15 cellular contexts compared by ENCODE assay signal in genomic region chr11:32571039-32571438, GRCh38. TPM values are rescaled to one million over a fixed set of nuclear protein-coding genes. Genes with fewer than 3 reads are reported as not detected.
DNase-seq lines count a peak whose midpoint lies in the region; ATAC-seq and TF ChIP-seq lines count a peak whose summit lies in the region.
"Had no signal": no experiment of that assay in that cellular context is flagged by ENCODE, and none has a peak within 500 bp of the region (broad histone marks: within the 10 kb centered on the region; RNA-seq: fewer than 3 reads in every experiment).

No MANE protein-coding gene starts in this region.

- H3K9me3 ChIP-seq in HEK293 (ENCODE audit: control insufficient read depth, insufficient read depth, low read depth, low read length): no peaks in the 10 kb centered on the region
- no peaks in the 10 kb centered on the region for H3K9me3 ChIP-seq in spleen
- H3K9me3 ChIP-seq in breast epithelium: no peaks in the 10 kb centered on the region
- H3K9me3 ChIP-seq: Caco-2 had no signal

- H3K4ac ChIP-seq in mesendoderm (ENCODE audit: low read depth, low read length): no peak overlapping the region

- no peak overlapping the region for H2BK15ac ChIP-seq in mesendoderm (replicated peaks; ENCODE audit: low read depth)

- H3K4me2 ChIP-seq in mesendoderm (ENCODE audit: low read length): no peak overlapping the region

- H3K4me3 ChIP-seq in HEK293 (ENCODE audit: low read depth, low read length) (no peak overlapping the region), choroid plexus epithelial cell (ENCODE audit: low read depth, low read length) (no peak overlapping the region), mesendoderm (ENCODE audit: low read length) (no peak overlapping the region), spleen (no peak overlapping the region), breast epithelium (no peak overlapping the region)

- H3K27ac ChIP-seq in HEK293 (ENCODE audit: extremely low read depth, low read depth, low read length) (no peak overlapping the region), mesendoderm (ENCODE audit: low read depth, low read length) (no peak overlapping the region), spleen (peak overlapping the region in 5 of 8 donors; percentile 9 to 38 (median 21)), breast epithelium (no peak overlapping the region)

- H4K8ac ChIP-seq in mesendoderm (ENCODE audit: low read depth, low read length): no peak overlapping the region

- H2BK5ac ChIP-seq in mesendoderm (ENCODE audit: low read length): no peak overlapping the region

- ATAC-seq in GM21526 (IDR thresholded peaks at IDR 0.05; ENCODE audit: low FRiP score, unreplicated experiment) (no peak), GM18498 (IDR thresholded peaks at IDR 0.05; ENCODE audit: unreplicated experiment) (no peak)
- ATAC-seq: SK-N-SH treated with all-trans-retinoic acid at 6 μM for 48 hours had no signal

- TF ChIP-seq POLR2A in spleen (IDR thresholded peaks at IDR 0.05) (no peak), breast epithelium (IDR thresholded peaks at IDR 0.05) (no peak)

- H4K5ac ChIP-seq in mesendoderm (ENCODE audit: low read length): no peak overlapping the region

- CTCF ChIA-PET in HEK293 (lab: Yijun Ruan, JAX): interaction anchor here (0.6 kb wide), 1 partner anchor 123 kb away, joined by 3 read pairs; no protein-coding TSS in a partner anchor

- H3K56ac ChIP-seq in mesendoderm (ENCODE audit: low read length): peak overlapping the region; percentile 52

- no peaks in the 10 kb centered on the region; the same call in 1 of the 2 replicates for H3K4me1 ChIP-seq in HEK293 (ENCODE audit: control insufficient read depth, insufficient read depth, low read length)
- peaks cover 6% of the 10 kb centered on the region for H3K4me1 ChIP-seq in mesendoderm (ENCODE audit: control insufficient read depth, low read depth, low read length)
- peaks cover 0 to 5% (median 2%) of the 10 kb centered on the region in 6 donors for H3K4me1 ChIP-seq in spleen
- no peaks in the 10 kb centered on the region for H3K4me1 ChIP-seq in breast epithelium

- no peaks in the 10 kb centered on the region for H3K79me1 ChIP-seq in mesendoderm (ENCODE audit: low read length)

- H3K27me3 ChIP-seq in mesendoderm (ENCODE audit: insufficient read depth, low read length, poor library complexity) (no peaks in the 10 kb centered on the region), spleen (replicated peaks in 1 of 7) (peaks cover 0 to 5% (median 0%) of the 10 kb centered on the region in 7 donors), breast epithelium (peaks cover 0 to 7% of the 10 kb centered on the region in 2 donors)

- WGBS in mesendoderm (ENCODE audit: extremely low coverage, insufficient coverage, low lambda C conversion rate): no CpG with 5 or more reads among the region's 10 CpGs
- WGBS in spleen, 5 donors: 63 to 72% (median 68%) methylated on average over 10 of the region's 10 CpGs

- POLR2A ChIA-PET in HEK293 (lab: Yijun Ruan, JAX): no interaction called here

- no peak overlapping the region for H2AK5ac ChIP-seq in mesendoderm (ENCODE audit: low read length)

- TF ChIP-seq CTCF in HEK293 (tag by site-specific recombination; IDR thresholded peaks at IDR 0.05): no peak
- peak; percentile 7 for TF ChIP-seq CTCF in choroid plexus epithelial cell (conservative IDR thresholded peaks at IDR 0.05; ENCODE audit: low read depth, low read length)
- no peak for TF ChIP-seq CTCF in spleen (IDR thresholded peaks at IDR 0.05 in 8 of 11, conservative IDR thresholded peaks at IDR 0.05 in 3 of 11)
- TF ChIP-seq CTCF in breast epithelium (IDR thresholded peaks at IDR 0.05): no peak

- peak; percentile 11 for DNase-seq in choroid plexus epithelial cell (ENCODE audit: low read depth)
- DNase-seq in mesendoderm: peak; percentile 76
- DNase-seq in spleen: no peak
- no peak for DNase-seq in breast epithelium (ENCODE audit: low spot score in 2 of 2)
- DNase-seq: Caco-2; CD4-positive, CD25-positive, alpha-beta regulatory T cell; NCI-H1105 treated with DMSO at 0.1 percent for 48 hours; NCI-H187; NCI-H345; NCI-H526 treated with DMSO at 0.1 percent for 48 hours; SHP77 had no signal

- no peaks in the 10 kb centered on the region for H3K79me2 ChIP-seq in mesendoderm (ENCODE audit: control insufficient read depth, insufficient read depth, low read length)

- H3K18ac ChIP-seq in mesendoderm (ENCODE audit: low read length): no peak overlapping the region

- no peak overlapping the region for H2BK120ac ChIP-seq in mesendoderm (ENCODE audit: low read depth, low read length)

- no peak overlapping the region for H3K9ac ChIP-seq in mesendoderm (ENCODE audit: low read length)

- H3K23ac ChIP-seq in mesendoderm (ENCODE audit: low read length): no peak overlapping the region

- intact Hi-C loops in spleen (cut with DNase I; ENCODE audit: low total_unique reads) (no loop called here), breast epithelium (cut with DNase I; ENCODE audit: low total_unique reads) (no loop called here)

- no peaks in the 10 kb centered on the region for H3K36me3 ChIP-seq in HEK293 (ENCODE audit: control insufficient read depth in 2 of 2, insufficient read depth in 1 of 2, low read length in 2 of 2)
- no peaks in the 10 kb centered on the region for H3K36me3 ChIP-seq in mesendoderm (ENCODE audit: control insufficient read depth, insufficient read depth, low read length)
- H3K36me3 ChIP-seq in spleen: no peaks in the 10 kb centered on the region
- no peaks in the 10 kb centered on the region for H3K36me3 ChIP-seq in breast epithelium

TF ChIP-seq in HEK293, 187 proteins besides CTCF, POLR2A, EP300 and RAD21:
- TF ChIP-seq EGR2 (tag by site-specific recombination; IDR thresholded peaks at IDR 0.05; ENCODE audit: low read depth) (0 out of 2 replicates have a peak, but pooled peaks have one; percentile 18), ZFHX2 (tag by site-specific recombination; conservative IDR thresholded peaks at IDR 0.05) (peak; percentile 34; the same call in 1 of the 2 replicates), ZNF664 (tag by site-specific recombination; IDR thresholded peaks at IDR 0.05) (no peak), KLF7 (tag by site-specific recombination; IDR thresholded peaks at IDR 0.05; ENCODE audit: borderline replicate concordance) (no peak)
TF ChIP-seq in HEK293: peak in this region for 2.

RNA-seq across cellular contexts. Expression of gene EIF3M, which starts 12.6 kb away (rescaled TPM):
- 577 TPM for polyA plus RNA-seq in mesendoderm (2013, experiment 1 of 2)
- 572 TPM for polyA plus RNA-seq in mesendoderm (2013, experiment 2 of 2)
- total RNA-seq in spleen: 100 to 1,000 TPM; 171 to 468 (median 214) TPM
- 100 to 1,000 TPM; 223 to 324 (median 284) TPM for polyA plus RNA-seq in spleen
- 100 to 1,000 TPM; 268 to 398 (median 393) TPM for total RNA-seq in breast epithelium

Comparison
In these comparisons a context has a peak if more than half of its experiments do, and no peak if none do; other contexts are left out.
1. H3K27ac ChIP-seq: peak in spleen (5 of 8); none in HEK293 (single experiment), mesendoderm (single experiment) and breast epithelium (0 of 2).
2. DNase-seq: peak in choroid plexus epithelial cell (single experiment) and mesendoderm (single experiment); none in spleen (single experiment) and breast epithelium (0 of 2).